Comparison of ENCODE assay signal across 1 cellular context in genomic region chr4:8615366-8615765, GRCh38.
TF ChIP-seq lines count a peak whose summit lies in the region.

No MANE protein-coding gene starts in this region.

TF ChIP-seq in WTC11, 78 proteins besides CTCF, POLR2A, EP300 and RAD21 (continued from another document):
- TF ChIP-seq, protein P1, sequence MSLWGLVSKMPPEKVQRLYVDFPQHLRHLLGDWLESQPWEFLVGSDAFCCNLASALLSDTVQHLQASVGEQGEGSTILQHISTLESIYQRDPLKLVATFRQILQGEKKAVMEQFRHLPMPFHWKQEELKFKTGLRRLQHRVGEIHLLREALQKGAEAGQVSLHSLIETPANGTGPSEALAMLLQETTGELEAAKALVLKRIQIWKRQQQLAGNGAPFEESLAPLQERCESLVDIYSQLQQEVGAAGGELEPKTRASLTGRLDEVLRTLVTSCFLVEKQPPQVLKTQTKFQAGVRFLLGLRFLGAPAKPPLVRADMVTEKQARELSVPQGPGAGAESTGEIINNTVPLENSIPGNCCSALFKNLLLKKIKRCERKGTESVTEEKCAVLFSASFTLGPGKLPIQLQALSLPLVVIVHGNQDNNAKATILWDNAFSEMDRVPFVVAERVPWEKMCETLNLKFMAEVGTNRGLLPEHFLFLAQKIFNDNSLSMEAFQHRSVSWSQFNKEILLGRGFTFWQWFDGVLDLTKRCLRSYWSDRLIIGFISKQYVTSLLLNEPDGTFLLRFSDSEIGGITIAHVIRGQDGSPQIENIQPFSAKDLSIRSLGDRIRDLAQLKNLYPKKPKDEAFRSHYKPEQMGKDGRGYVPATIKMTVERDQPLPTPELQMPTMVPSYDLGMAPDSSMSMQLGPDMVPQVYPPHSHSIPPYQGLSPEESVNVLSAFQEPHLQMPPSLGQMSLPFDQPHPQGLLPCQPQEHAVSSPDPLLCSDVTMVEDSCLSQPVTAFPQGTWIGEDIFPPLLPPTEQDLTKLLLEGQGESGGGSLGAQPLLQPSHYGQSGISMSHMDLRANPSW (CRISPR knock-in tag; conservative IDR thresholded peaks at IDR 0.05; ENCODE audit: low read depth) = no peak
- TF ChIP-seq GTF2I (CRISPR knock-in tag; conservative IDR thresholded peaks at IDR 0.05) = no peak
- no peak for TF ChIP-seq IRF2 (CRISPR knock-in tag; IDR thresholded peaks at IDR 0.05; ENCODE audit: borderline replicate concordance, low read depth)
- no peak for TF ChIP-seq ZNF423 (CRISPR knock-in tag; IDR thresholded peaks at IDR 0.05)
- TF ChIP-seq, protein P2, sequence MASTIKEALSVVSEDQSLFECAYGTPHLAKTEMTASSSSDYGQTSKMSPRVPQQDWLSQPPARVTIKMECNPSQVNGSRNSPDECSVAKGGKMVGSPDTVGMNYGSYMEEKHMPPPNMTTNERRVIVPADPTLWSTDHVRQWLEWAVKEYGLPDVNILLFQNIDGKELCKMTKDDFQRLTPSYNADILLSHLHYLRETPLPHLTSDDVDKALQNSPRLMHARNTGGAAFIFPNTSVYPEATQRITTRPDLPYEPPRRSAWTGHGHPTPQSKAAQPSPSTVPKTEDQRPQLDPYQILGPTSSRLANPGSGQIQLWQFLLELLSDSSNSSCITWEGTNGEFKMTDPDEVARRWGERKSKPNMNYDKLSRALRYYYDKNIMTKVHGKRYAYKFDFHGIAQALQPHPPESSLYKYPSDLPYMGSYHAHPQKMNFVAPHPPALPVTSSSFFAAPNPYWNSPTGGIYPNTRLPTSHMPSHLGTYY (CRISPR knock-in tag; IDR thresholded peaks at IDR 0.05) = no peak
- no peak for TF ChIP-seq AR (CRISPR knock-in tag; IDR thresholded peaks at IDR 0.05)
- TF ChIP-seq, protein P3, sequence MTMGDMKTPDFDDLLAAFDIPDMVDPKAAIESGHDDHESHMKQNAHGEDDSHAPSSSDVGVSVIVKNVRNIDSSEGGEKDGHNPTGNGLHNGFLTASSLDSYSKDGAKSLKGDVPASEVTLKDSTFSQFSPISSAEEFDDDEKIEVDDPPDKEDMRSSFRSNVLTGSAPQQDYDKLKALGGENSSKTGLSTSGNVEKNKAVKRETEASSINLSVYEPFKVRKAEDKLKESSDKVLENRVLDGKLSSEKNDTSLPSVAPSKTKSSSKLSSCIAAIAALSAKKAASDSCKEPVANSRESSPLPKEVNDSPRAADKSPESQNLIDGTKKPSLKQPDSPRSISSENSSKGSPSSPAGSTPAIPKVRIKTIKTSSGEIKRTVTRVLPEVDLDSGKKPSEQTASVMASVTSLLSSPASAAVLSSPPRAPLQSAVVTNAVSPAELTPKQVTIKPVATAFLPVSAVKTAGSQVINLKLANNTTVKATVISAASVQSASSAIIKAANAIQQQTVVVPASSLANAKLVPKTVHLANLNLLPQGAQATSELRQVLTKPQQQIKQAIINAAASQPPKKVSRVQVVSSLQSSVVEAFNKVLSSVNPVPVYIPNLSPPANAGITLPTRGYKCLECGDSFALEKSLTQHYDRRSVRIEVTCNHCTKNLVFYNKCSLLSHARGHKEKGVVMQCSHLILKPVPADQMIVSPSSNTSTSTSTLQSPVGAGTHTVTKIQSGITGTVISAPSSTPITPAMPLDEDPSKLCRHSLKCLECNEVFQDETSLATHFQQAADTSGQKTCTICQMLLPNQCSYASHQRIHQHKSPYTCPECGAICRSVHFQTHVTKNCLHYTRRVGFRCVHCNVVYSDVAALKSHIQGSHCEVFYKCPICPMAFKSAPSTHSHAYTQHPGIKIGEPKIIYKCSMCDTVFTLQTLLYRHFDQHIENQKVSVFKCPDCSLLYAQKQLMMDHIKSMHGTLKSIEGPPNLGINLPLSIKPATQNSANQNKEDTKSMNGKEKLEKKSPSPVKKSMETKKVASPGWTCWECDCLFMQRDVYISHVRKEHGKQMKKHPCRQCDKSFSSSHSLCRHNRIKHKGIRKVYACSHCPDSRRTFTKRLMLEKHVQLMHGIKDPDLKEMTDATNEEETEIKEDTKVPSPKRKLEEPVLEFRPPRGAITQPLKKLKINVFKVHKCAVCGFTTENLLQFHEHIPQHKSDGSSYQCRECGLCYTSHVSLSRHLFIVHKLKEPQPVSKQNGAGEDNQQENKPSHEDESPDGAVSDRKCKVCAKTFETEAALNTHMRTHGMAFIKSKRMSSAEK (CRISPR knock-in tag; IDR thresholded peaks at IDR 0.05; ENCODE audit: borderline replicate concordance) = no peak
- no peak for TF ChIP-seq MLX (CRISPR knock-in tag; IDR thresholded peaks at IDR 0.05)
- TF ChIP-seq ZNF121 (CRISPR knock-in tag; IDR thresholded peaks at IDR 0.05) = no peak
- TF ChIP-seq SP1 (CRISPR knock-in tag; conservative IDR thresholded peaks at IDR 0.05) = no peak
